26 cellular contexts compared by ENCODE assay signal in the genomic region with DNA sequence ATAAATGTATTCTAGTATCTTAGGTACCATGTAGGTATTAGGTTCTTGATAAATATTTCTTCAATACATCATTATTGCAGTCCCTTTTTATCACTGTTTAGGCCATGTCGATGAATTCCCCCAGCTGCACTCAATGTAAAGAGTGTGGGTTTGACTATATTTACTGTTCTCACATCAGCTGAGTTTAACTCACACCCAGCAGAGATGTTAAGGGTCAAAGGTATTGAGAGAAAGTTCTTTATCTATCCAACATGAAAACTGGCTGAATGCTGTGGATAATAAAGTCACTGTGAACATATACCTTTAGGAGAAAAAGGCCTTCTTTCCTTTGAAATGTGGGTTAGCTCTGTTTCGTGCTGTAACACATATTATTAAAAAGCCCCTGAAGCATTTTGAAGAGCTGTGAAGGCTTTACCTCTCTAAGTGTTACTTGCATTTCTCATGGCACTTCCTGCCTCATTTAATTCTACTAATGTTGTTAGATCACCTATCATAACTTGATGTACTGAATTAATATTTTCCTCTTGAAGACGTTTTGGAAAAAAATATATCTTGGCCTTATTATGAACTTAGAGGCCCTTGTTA. TPM values are rescaled to one million over a fixed set of nuclear protein-coding genes. Genes with fewer than 3 reads are reported as not detected.
DNase-seq lines count a peak whose midpoint lies in the region; ATAC-seq and TF ChIP-seq lines count a peak whose summit lies in the region.
"Had no signal": no experiment of that assay in that cellular context is flagged by ENCODE, and none has a peak within 500 bp of the region (broad histone marks: within the 10 kb centered on the region; RNA-seq: fewer than 3 reads in every experiment).

No MANE protein-coding gene starts in this region.

- ATAC-seq in central memory CD8-positive, alpha-beta T cell (replicated peaks; ENCODE audit: extremely low read depth, poor library complexity, severe bottlenecking), result peak; percentile 53
- ATAC-seq: gastrocnemius medialis, WTC11 had no signal

- POLR2A ChIA-PET in activated CD4-positive, alpha-beta memory T cell treated with anti-CD3 and anti-CD28 coated beads for 36 hours (lab: Charles Lee), result interaction anchor here (1.2 kb wide), 1 partner anchor 18 kb away, joined by 4 read pairs; no protein-coding TSS in a partner anchor

- no peaks in the 10 kb centered on the region for H3K9me3 Mint-ChIP-seq in activated T-cell treated with anti-CD3 and anti-CD28 coated beads, Interleukin-2, amount 50 U/mL, for 24 hours
- no peaks in the 10 kb centered on the region for H3K9me3 Mint-ChIP-seq in activated CD4-positive, alpha-beta memory T cell treated with anti-CD3 and anti-CD28 coated beads for 36 hours
- no peaks in the 10 kb centered on the region for H3K9me3 Mint-ChIP-seq in central memory CD8-positive, alpha-beta T cell
- H3K9me3 Mint-ChIP-seq: HFFc6, mesothelial cell of epicardium, naive B cell, WTC11 had no signal

- TF ChIP-seq POLR2A in spleen (IDR thresholded peaks at IDR 0.05) (no peak), thyroid gland (IDR thresholded peaks at IDR 0.05) (no peak)

- H3K27me3 ChIP-seq in spleen (replicated peaks in 1 of 7), result no peaks in the 10 kb centered on the region
- no peaks in the 10 kb centered on the region for H3K27me3 ChIP-seq in thyroid gland
- H3K27me3 ChIP-seq: brain microvascular endothelial cell, gastrocnemius medialis, sigmoid colon, SJCRH30 had no signal

- H3K4me1 ChIP-seq in spleen (peaks cover 6 to 74% (median 22%) of the 10 kb centered on the region in 6 donors), thyroid gland (peaks cover 10 to 12% of the 10 kb centered on the region in 2 donors)
- H3K4me1 ChIP-seq: SJCRH30 had no signal

- CTCF ChIA-PET in activated CD4-positive, alpha-beta memory T cell treated with anti-CD3 and anti-CD28 coated beads for 36 hours (lab: Charles Lee), result interaction anchor here (0.8 to 1.0 kb wide), 2 partner anchors 10 to 19 kb away, joined by 3 read pairs; a partner anchor contains a TSS

- H3K9me3 ChIP-seq in spleen (no peaks in the 10 kb centered on the region), thyroid gland (no peaks in the 10 kb centered on the region)
- H3K9me3 ChIP-seq: gastrocnemius medialis, prostate gland, sigmoid colon, SJCRH30 had no signal

- TF ChIP-seq CTCF in spleen (IDR thresholded peaks at IDR 0.05 in 8 of 11, conservative IDR thresholded peaks at IDR 0.05 in 3 of 11) (no peak), thyroid gland (IDR thresholded peaks at IDR 0.05) (no peak)

- H3K36me3 ChIP-seq in spleen (no peaks in the 10 kb centered on the region), thyroid gland (no peaks in the 10 kb centered on the region)
- H3K36me3 ChIP-seq: brain microvascular endothelial cell, gastrocnemius medialis, prostate gland, sigmoid colon, SJCRH30 had no signal

- no peaks in the 10 kb centered on the region for H3K27me3 Mint-ChIP-seq in activated T-cell treated with anti-CD3 and anti-CD28 coated beads, Interleukin-2, amount 50 U/mL, for 24 hours
- H3K27me3 Mint-ChIP-seq in activated CD4-positive, alpha-beta memory T cell treated with anti-CD3 and anti-CD28 coated beads for 36 hours, result no peaks in the 10 kb centered on the region
- no peaks in the 10 kb centered on the region for H3K27me3 Mint-ChIP-seq in central memory CD8-positive, alpha-beta T cell
- H3K27me3 Mint-ChIP-seq: naive B cell had no signal

- H3K4me3 ChIP-seq in spleen (no peak overlapping the region), thyroid gland (replicated peaks in 1 of 3) (no peak overlapping the region)
- H3K4me3 ChIP-seq: gastrocnemius medialis, prostate gland, sigmoid colon, SJCRH30 had no signal

- H3K27ac ChIP-seq in spleen (peak overlapping the region in 5 of 8 donors; percentile 14 to 86 (median 75)), thyroid gland (no peak overlapping the region)
- H3K27ac ChIP-seq: brain microvascular endothelial cell, gastrocnemius medialis, prostate gland, sigmoid colon, SJCRH30 had no signal

- intact Hi-C loops in activated CD4-positive, alpha-beta memory T cell treated with anti-CD3 and anti-CD28 coated beads for 36 hours (cut with micrococcal nuclease), result no loop called here
- intact Hi-C loops in spleen (cut with DNase I; ENCODE audit: low total_unique reads), result loop anchor here (10.0 kb wide), 1 partner anchor 49 kb away; no protein-coding TSS in a partner anchor
- intact Hi-C loops in thyroid gland (cut with DNase I), result no loop called here

- 80 to 83% (median 81%) methylated on average over 3 of the region's 3 CpGs for WGBS in spleen, 5 donors
- 85 to 86% methylated on average over 3 of the region's 3 CpGs for WGBS in thyroid gland, 2 donors

- DNase-seq in activated T-cell treated with anti-CD3 and anti-CD28 coated beads, Interleukin-2, amount 50 U/mL, for 24 hours, result no peak
- DNase-seq in activated T-cell treated with anti-CD3 and anti-CD28 coated beads, Interleukin-2, amount 50 U/mL, for 48 hours, result no peak
- DNase-seq in activated CD4-positive, alpha-beta memory T cell treated with anti-CD3 and anti-CD28 coated beads for 36 hours, result no peak
- no peak for DNase-seq in central memory CD8-positive, alpha-beta T cell (ENCODE audit: low spot score in 2 of 2)
- DNase-seq in spleen (no peak), NCI-H748 (lab: John Stamatoyannopoulos, UW; ENCODE audit: unreplicated experiment) (no peak), thyroid gland (no peak)
- DNase-seq: activated CD4-positive, alpha-beta T cell treated with anti-CD3 and anti-CD28 coated beads, Interleukin-2, amount 50 U/mL, for 4 hours; activated gamma-delta T cell treated with Interleukin-2 at 50 U/mL for 16 hours; amygdala; brain microvascular endothelial cell; EL; gastrocnemius medialis; GOT3; HFFc6; naive B cell; NCI-H1048; NCI-H187; NCI-H2171; RPMI8226; sigmoid colon; SJCRH30; stimulated activated CD4-positive, alpha-beta T cell treated with anti-CD3 and anti-CD28 coated beads, Interleukin-4, amount 100 ng/mL, for 4 hours had no signal

- H3K36me3 Mint-ChIP-seq in activated T-cell treated with anti-CD3 and anti-CD28 coated beads, Interleukin-2, amount 50 U/mL, for 24 hours (ENCODE audit: low read depth), result no peaks in the 10 kb centered on the region
- H3K36me3 Mint-ChIP-seq in activated CD4-positive, alpha-beta memory T cell treated with anti-CD3 and anti-CD28 coated beads for 36 hours, result no peaks in the 10 kb centered on the region
- H3K36me3 Mint-ChIP-seq in central memory CD8-positive, alpha-beta T cell (ENCODE audit: insufficient read depth), result peaks cover 10% of the 10 kb centered on the region
- H3K36me3 Mint-ChIP-seq: mesothelial cell of epicardium, naive B cell, WTC11 had no signal

- H3K4me3 Mint-ChIP-seq in activated T-cell treated with anti-CD3 and anti-CD28 coated beads, Interleukin-2, amount 50 U/mL, for 24 hours, result no peak overlapping the region
- H3K4me3 Mint-ChIP-seq in activated CD4-positive, alpha-beta memory T cell treated with anti-CD3 and anti-CD28 coated beads for 36 hours, result no peak overlapping the region
- no peak overlapping the region for H3K4me3 Mint-ChIP-seq in central memory CD8-positive, alpha-beta T cell
- H3K4me3 Mint-ChIP-seq: HFFc6, mesothelial cell of epicardium, naive B cell, WTC11 had no signal

- peak overlapping the region; percentile 85 for H3K27ac Mint-ChIP-seq in activated T-cell treated with anti-CD3 and anti-CD28 coated beads, Interleukin-2, amount 50 U/mL, for 24 hours
- H3K27ac Mint-ChIP-seq in activated CD4-positive, alpha-beta memory T cell treated with anti-CD3 and anti-CD28 coated beads for 36 hours, result peak overlapping the region; percentile 67
- H3K27ac Mint-ChIP-seq in central memory CD8-positive, alpha-beta T cell (ENCODE audit: low read depth), result peak overlapping the region; percentile 80
- H3K27ac Mint-ChIP-seq: HFFc6, mesothelial cell of epicardium, WTC11 had no signal

- H3K4me1 Mint-ChIP-seq in activated T-cell treated with anti-CD3 and anti-CD28 coated beads, Interleukin-2, amount 50 U/mL, for 24 hours (ENCODE audit: low read depth), result peaks cover 63% of the 10 kb centered on the region
- peaks cover 47% of the 10 kb centered on the region for H3K4me1 Mint-ChIP-seq in activated CD4-positive, alpha-beta memory T cell treated with anti-CD3 and anti-CD28 coated beads for 36 hours (ENCODE audit: low read depth)
- peaks cover 43% of the 10 kb centered on the region for H3K4me1 Mint-ChIP-seq in central memory CD8-positive, alpha-beta T cell
- H3K4me1 Mint-ChIP-seq: mesothelial cell of epicardium, WTC11 had no signal

RNA-seq across cellular contexts. Expression of a gene that starts 19.0 kb away (rescaled TPM):
- 10 to 100 TPM; 26.5 to 28.0 TPM for total RNA-seq in activated CD4-positive, alpha-beta memory T cell treated with anti-CD3 and anti-CD28 coated beads for 36 hours
- 100 to 1,000 TPM in 5 of 7 donors, 10 to 100 TPM in 2; 76.9 to 169 (median 109) TPM for total RNA-seq in spleen
- polyA plus RNA-seq in spleen, result 10 to 100 TPM in 1 of 3 donors, 1 to 10 TPM in 2; 9.0 to 11.8 (median 9.9) TPM
- total RNA-seq in thyroid gland, result 10 to 100 TPM; 46.8 to 68.4 (median 47.8) TPM

Comparison
In these comparisons a context has a peak if more than half of its experiments do, and no peak if none do; other contexts are left out.
1. H3K27ac ChIP-seq: peak in spleen (5 of 8); none in thyroid gland (0 of 3).
2. Peak in every context shown above with its lines, with median percentiles within 50 percentile points of each other: H3K27ac Mint-ChIP-seq.